In genomic region chr4:85391568-85392410, GRCh38 we compare ENCODE assay signal across 1 cellular context.
TF ChIP-seq lines count a peak whose summit lies in the region.

No MANE protein-coding gene starts in this region.

TF ChIP-seq in H1, 55 proteins besides CTCF, POLR2A, EP300 and RAD21:
- no peak for TF ChIP-seq CHD7 (IDR thresholded peaks at IDR 0.05; ENCODE audit: insufficient replicate concordance, low read length)
- no peak for TF ChIP-seq SP4 (IDR thresholded peaks at IDR 0.05; ENCODE audit: low read length)
- no peak for TF ChIP-seq HDAC2 (IDR thresholded peaks at IDR 0.05; ENCODE audit: borderline replicate concordance in 1 of 2, low read depth in 2 of 2, low read length in 2 of 2)
- no peak for TF ChIP-seq CHD1 (IDR thresholded peaks at IDR 0.05; ENCODE audit: low read depth, low read length)
- TF ChIP-seq SP1 (IDR thresholded peaks at IDR 0.05; ENCODE audit: low read depth, low read length), result no peak
